In genomic region chr20:49384437-49385434, GRCh38 we compare ENCODE assay signal across 8 cellular contexts.
A peak's percentile ranks its signal among the peaks of the same experiment; 100 is the strongest.
DNase-seq lines count a peak whose midpoint lies in the region; ATAC-seq, FAIRE-seq and TF ChIP-seq lines count a peak whose summit lies in the region.

No MANE protein-coding gene starts in this region.

- no peak overlapping the region for H3K4me3 ChIP-seq in WERI-Rb-1 (ENCODE audit: low read depth, low read length)
- H3K4me3 ChIP-seq in bronchial epithelial cell (ENCODE audit: low read depth, low read length) = no peak overlapping the region

- TF ChIP-seq CTCF in WERI-Rb-1 (IDR thresholded peaks at IDR 0.05; ENCODE audit: low read depth, low read length) (peak; percentile 82), bronchial epithelial cell (IDR thresholded peaks at IDR 0.05; ENCODE audit: insufficient read depth, low read length, severe bottlenecking) (peak; percentile 62)

- FAIRE-seq in GM12891 (lab: Jason Lieb, UNC) (no peak), bronchial epithelial cell (lab: Jason Lieb, UNC) (no peak)

- peak; percentile 27 for DNase-seq in GM12891 (ENCODE audit: insufficient read length, low spot score)
- DNase-seq in NCI-H2029 (lab: John Stamatoyannopoulos, UW) = peak; percentile 21
- peak; percentile 99 for DNase-seq in WERI-Rb-1
- DNase-seq in bronchial epithelial cell (ENCODE audit: low read depth) = no peak
- DNase-seq in kidney glomerular epithelial cell (lab: John Stamatoyannopoulos, UW) = peak; percentile 18
- DNase-seq in stimulated activated CD4-positive, alpha-beta T cell treated with anti-CD3 and anti-CD28 coated beads, Interleukin-4, amount 100 ng/mL, for 4 hours = peak; percentile 38 to 63
- DNase-seq in DMS79 (lab: John Stamatoyannopoulos, UW) = no peak

- H3K27me3 ChIP-seq in WERI-Rb-1 (ENCODE audit: insufficient read depth, low read depth, severe bottlenecking) (no peaks in the 10 kb centered on the region), bronchial epithelial cell (ENCODE audit: control insufficient read depth, insufficient read depth, low read length) (no peaks in the 10 kb centered on the region)

- no peak for ATAC-seq in HG03097 (IDR thresholded peaks at IDR 0.05; ENCODE audit: low FRiP score, unreplicated experiment)

- peaks cover 5% of the 10 kb centered on the region; the same call in 1 of the 2 replicates for H3K36me3 ChIP-seq in WERI-Rb-1
- H3K36me3 ChIP-seq in bronchial epithelial cell (ENCODE audit: control insufficient read depth, insufficient read depth, low read length) = no peaks in the 10 kb centered on the region

- TF ChIP-seq POLR2A in GM12891 (IDR thresholded peaks at IDR 0.05; ENCODE audit: low read depth, low read length) = no peak

- peak overlapping the region; percentile 4; the same call in 1 of the 2 replicates for H3K27ac ChIP-seq in WERI-Rb-1

- no peaks in the 10 kb centered on the region for H3K9me3 ChIP-seq in WERI-Rb-1 (ENCODE audit: severe bottlenecking)

TF ChIP-seq in GM12891, 5 proteins besides CTCF, POLR2A, EP300 and RAD21:
- TF ChIP-seq POU2F2 (IDR thresholded peaks at IDR 0.05; ENCODE audit: low read depth, low read length) = no peak
- TF ChIP-seq POLR2AphosphoS5 (IDR thresholded peaks at IDR 0.05; ENCODE audit: low read depth, low read length) = no peak
- no peak for TF ChIP-seq PAX5 (IDR thresholded peaks at IDR 0.05; ENCODE audit: insufficient read depth, low read length, severe bottlenecking)
- no peak for TF ChIP-seq TAF1 (IDR thresholded peaks at IDR 0.05; ENCODE audit: low read depth, low read length)
- no peak for TF ChIP-seq SPI1 (IDR thresholded peaks at IDR 0.05; ENCODE audit: low read depth, low read length)

Comparison
In these comparisons a context has a peak if more than half of its experiments do, and no peak if none do; other contexts are left out.
1. DNase-seq: peak in GM12891 (single experiment), NCI-H2029 (single experiment), WERI-Rb-1 (single experiment), kidney glomerular epithelial cell (single experiment) and stimulated activated CD4-positive, alpha-beta T cell treated with anti-CD3 and anti-CD28 coated beads, Interleukin-4, amount 100 ng/mL, for 4 hours (2 of 2); none in bronchial epithelial cell (single experiment) and DMS79 (single experiment).